14 cellular contexts compared by ENCODE assay signal in the genomic region with DNA sequence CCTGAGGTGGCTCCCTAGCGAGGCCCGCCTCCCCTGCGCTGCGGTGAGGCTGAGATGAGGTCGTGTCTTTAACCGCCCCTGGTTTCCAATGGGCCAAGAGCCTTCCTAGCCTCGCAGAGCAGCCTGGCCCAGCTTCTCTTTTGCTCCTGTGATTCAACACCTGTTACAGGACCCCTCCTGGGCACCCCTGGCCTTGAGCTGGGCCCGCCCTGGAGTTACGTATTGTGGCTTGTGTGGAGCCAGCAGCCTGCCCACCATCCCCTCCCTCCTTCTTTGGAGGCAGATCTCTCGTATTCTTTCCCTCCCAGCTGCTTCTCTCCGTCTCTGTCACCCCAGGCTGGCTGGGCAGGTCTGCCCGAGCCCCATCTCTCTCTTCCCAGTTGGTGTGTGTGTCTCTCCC. TPM values are rescaled to one million over a fixed set of nuclear protein-coding genes. Genes with fewer than 3 reads are reported as not detected.
DNase-seq lines count a peak whose midpoint lies in the region; ATAC-seq and TF ChIP-seq lines count a peak whose summit lies in the region.
"Had no signal": no experiment of that assay in that cellular context is flagged by ENCODE, and none has a peak within 500 bp of the region (broad histone marks: within the 10 kb centered on the region; RNA-seq: fewer than 3 reads in every experiment).

No MANE protein-coding gene starts in this region.

- no peak for DNase-seq in activated naive CD4-positive, alpha-beta T cell treated with anti-CD3 and anti-CD28 coated beads, Interleukin-2, amount 10 ng/mL, durations not matched to agents 7 days and 5 days
- no peak for DNase-seq in activated naive CD4-positive, alpha-beta T cell treated with anti-CD3 and anti-CD28 coated beads, Interleukin-2, amount 50 U/mL, for 16 hours
- peak; percentile 54 for DNase-seq in chondrocyte (ENCODE audit: low spot score)
- peak; percentile 75 for DNase-seq in posterior vena cava (ENCODE audit: low spot score)
- DNase-seq: C1 segment of cervical spinal cord; Calu3; CD4-positive, alpha-beta T cell; DMS 273 treated with DMSO at 0.1 percent for 48 hours; H9 had no signal

- CTCF ChIA-PET in activated naive CD4-positive, alpha-beta T cell treated with anti-CD3 and anti-CD28 coated beads, Interleukin-2, amount 10 ng/mL, durations not matched to agents 7 days and 5 days (lab: Charles Lee), result no interaction called here

- H3K9me3 Mint-ChIP-seq in activated naive CD4-positive, alpha-beta T cell treated with anti-CD3 and anti-CD28 coated beads, Interleukin-2, amount 10 ng/mL, durations not matched to agents 7 days and 5 days, result no peaks in the 10 kb centered on the region
- no peaks in the 10 kb centered on the region for H3K9me3 Mint-ChIP-seq in chondrocyte (ENCODE audit: low read depth)
- H3K9me3 Mint-ChIP-seq: CD4-positive, alpha-beta T cell; GM23338 had no signal

- ATAC-seq in GM21619 (IDR thresholded peaks at IDR 0.05; ENCODE audit: unreplicated experiment), result no peak
- ATAC-seq in HG03442 (IDR thresholded peaks at IDR 0.05; ENCODE audit: unreplicated experiment), result no peak
- ATAC-seq in HG03521 (IDR thresholded peaks at IDR 0.05; ENCODE audit: unreplicated experiment), result no peak
- ATAC-seq: GM23338 had no signal

- H3K4me1 Mint-ChIP-seq in activated naive CD4-positive, alpha-beta T cell treated with anti-CD3 and anti-CD28 coated beads, Interleukin-2, amount 10 ng/mL, durations not matched to agents 7 days and 5 days, result peaks cover 2% of the 10 kb centered on the region
- peaks cover under 1% of the 10 kb centered on the region for H3K4me1 Mint-ChIP-seq in chondrocyte (ENCODE audit: low read depth)
- H3K4me1 Mint-ChIP-seq: B cell, GM23338, H9 had no signal

- peak overlapping the region; percentile 55 for H3K27ac Mint-ChIP-seq in activated naive CD4-positive, alpha-beta T cell treated with anti-CD3 and anti-CD28 coated beads, Interleukin-2, amount 10 ng/mL, durations not matched to agents 7 days and 5 days
- H3K27ac Mint-ChIP-seq in chondrocyte (ENCODE audit: unreplicated experiment), result no peak overlapping the region
- H3K27ac Mint-ChIP-seq: B cell; CD4-positive, alpha-beta T cell; GM23338; H9 had no signal

- H3K27me3 Mint-ChIP-seq in activated naive CD4-positive, alpha-beta T cell treated with anti-CD3 and anti-CD28 coated beads, Interleukin-2, amount 10 ng/mL, durations not matched to agents 7 days and 5 days, result no peaks in the 10 kb centered on the region
- H3K27me3 Mint-ChIP-seq in chondrocyte (ENCODE audit: low read depth), result no peaks in the 10 kb centered on the region
- H3K27me3 Mint-ChIP-seq: B cell; CD4-positive, alpha-beta T cell had no signal

- H3K36me3 Mint-ChIP-seq in activated naive CD4-positive, alpha-beta T cell treated with anti-CD3 and anti-CD28 coated beads, Interleukin-2, amount 10 ng/mL, durations not matched to agents 7 days and 5 days, result peaks cover 23% of the 10 kb centered on the region
- H3K36me3 Mint-ChIP-seq in chondrocyte (ENCODE audit: low read depth), result peaks cover 11% of the 10 kb centered on the region

- no peak for TF ChIP-seq CTCF in chondrocyte (IDR thresholded peaks at IDR 0.05)

- intact Hi-C loops in posterior vena cava (cut with DNase I), result no loop called here

- H3K4me3 Mint-ChIP-seq in activated naive CD4-positive, alpha-beta T cell treated with anti-CD3 and anti-CD28 coated beads, Interleukin-2, amount 10 ng/mL, durations not matched to agents 7 days and 5 days, result no peak overlapping the region
- H3K4me3 Mint-ChIP-seq in chondrocyte (ENCODE audit: unreplicated experiment), result no peak overlapping the region
- H3K4me3 Mint-ChIP-seq: B cell; CD4-positive, alpha-beta T cell; GM23338; H9 had no signal

RNA-seq across cellular contexts. Expression of a gene that starts 19.3 kb away (rescaled TPM):
- 299 to 312 TPM (median 311 TPM) in 3 replicates for total RNA-seq in chondrocyte
- total RNA-seq in posterior vena cava, result 100 to 1,000 TPM; 151 to 179 TPM

RNA-seq across cellular contexts. Expression of a gene that starts 29.4 kb away (rescaled TPM):
- total RNA-seq in chondrocyte, result 29.0 to 36.3 TPM (median 29.6 TPM) in 3 replicates
- total RNA-seq in posterior vena cava, result 10 to 100 TPM; 17.8 to 20.8 TPM

RNA-seq across cellular contexts. Expression of a gene that starts 29.9 kb away (rescaled TPM):
- total RNA-seq in chondrocyte (60.7 to 65.4 TPM (median 60.8 TPM) in 3 replicates), posterior vena cava (10 to 100 TPM; 35.7 to 44.0 TPM)

RNA-seq across cellular contexts. Expression of a gene that starts 44.1 kb away (rescaled TPM):
- total RNA-seq in chondrocyte (172 to 183 TPM (median 179 TPM) in 3 replicates), posterior vena cava (10 to 100 TPM; 53.5 to 55.3 TPM)

RNA-seq across cellular contexts. Expression of a gene that starts 58.4 kb away (rescaled TPM):
- total RNA-seq in chondrocyte (151 to 189 TPM (median 157 TPM) in 3 replicates), posterior vena cava (10 to 100 TPM; 50.2 to 61.6 TPM)

Comparison
In these comparisons a context has a peak if more than half of its experiments do, and no peak if none do; other contexts are left out.
1. DNase-seq: peak in chondrocyte (single experiment) and posterior vena cava (single experiment); none in activated naive CD4-positive, alpha-beta T cell treated with anti-CD3 and anti-CD28 coated beads, Interleukin-2, amount 10 ng/mL, durations not matched to agents 7 days and 5 days (single experiment) and activated naive CD4-positive, alpha-beta T cell treated with anti-CD3 and anti-CD28 coated beads, Interleukin-2, amount 50 U/mL, for 16 hours (single experiment).